Comparison of ENCODE assay signal across 16 cellular contexts in genomic region chr22:23074451-23074850, GRCh38.
"Had no signal": no experiment of that assay in that cellular context is flagged by ENCODE, and none has a peak within 500 bp of the region (broad histone marks: within the 10 kb centered on the region; RNA-seq: fewer than 3 reads in every experiment).

No MANE protein-coding gene starts in this region.

- H3K9me3 ChIP-seq: ascending aorta, colonic mucosa, stomach, thoracic aorta had no signal

- H3K4me1 ChIP-seq: colonic mucosa had no signal

- DNase-seq: activated CD4-positive, alpha-beta T cell treated with anti-CD3 and anti-CD28 coated beads, Interleukin-2, amount 50 U/mL, for 4 hours; activated CD4-positive, CD25-positive, alpha-beta regulatory T cell treated with anti-CD3 and anti-CD28 coated beads, Interleukin-2, amount 50 U/mL, for 72 hours; activated gamma-delta T cell; activated naive CD8-positive, alpha-beta T cell treated with anti-CD3 and anti-CD28 coated beads, Interleukin-2, amount 10 ng/mL, durations not matched to agents 7 days and 5 days; activated T-cell treated with anti-CD3 and anti-CD28 coated beads, Interleukin-2, amount 50 U/mL, for 24 hours; colonic mucosa; effector CD4-positive, alpha-beta T cell; nucleus accumbens; stimulated activated CD4-positive, alpha-beta T cell treated with anti-CD3 and anti-CD28 coated beads, Interleukin-15, amount 100 ng/mL, for 24 hours; stimulated activated CD4-positive, alpha-beta T cell treated with anti-CD3 and anti-CD28 coated beads, Interleukin-4, amount 100 ng/mL, for 24 hours; stomach; T-helper 9 cell had no signal

- H3K27ac Mint-ChIP-seq: activated naive CD8-positive, alpha-beta T cell treated with anti-CD3 and anti-CD28 coated beads, Interleukin-2, amount 10 ng/mL, durations not matched to agents 7 days and 5 days; activated T-cell treated with anti-CD3 and anti-CD28 coated beads, Interleukin-2, amount 50 U/mL, for 24 hours; mesothelial cell of epicardium had no signal

- H3K27ac ChIP-seq: ascending aorta, cardiac muscle cell, colonic mucosa, stomach, thoracic aorta had no signal

- H3K36me3 Mint-ChIP-seq: activated naive CD8-positive, alpha-beta T cell treated with anti-CD3 and anti-CD28 coated beads, Interleukin-2, amount 10 ng/mL, durations not matched to agents 7 days and 5 days; mesothelial cell of epicardium had no signal

- H3K9me3 Mint-ChIP-seq: activated naive CD8-positive, alpha-beta T cell treated with anti-CD3 and anti-CD28 coated beads, Interleukin-2, amount 10 ng/mL, durations not matched to agents 7 days and 5 days; activated T-cell treated with anti-CD3 and anti-CD28 coated beads, Interleukin-2, amount 50 U/mL, for 24 hours; mesothelial cell of epicardium had no signal

- H3K36me3 ChIP-seq: ascending aorta, cardiac muscle cell, colonic mucosa, stomach, thoracic aorta had no signal

- H3K27me3 ChIP-seq: ascending aorta had no signal

- H3K4me3 Mint-ChIP-seq: activated naive CD8-positive, alpha-beta T cell treated with anti-CD3 and anti-CD28 coated beads, Interleukin-2, amount 10 ng/mL, durations not matched to agents 7 days and 5 days; activated T-cell treated with anti-CD3 and anti-CD28 coated beads, Interleukin-2, amount 50 U/mL, for 24 hours; mesothelial cell of epicardium had no signal

- H3K4me3 ChIP-seq: ascending aorta, cardiac muscle cell, colonic mucosa, stomach, thoracic aorta had no signal
